8 cellular contexts compared by ENCODE assay signal in genomic region chr17:74213897-74214386, GRCh38. TPM values are rescaled to one million over a fixed set of nuclear protein-coding genes. Genes with fewer than 3 reads are reported as not detected.
DNase-seq lines count a peak whose midpoint lies in the region; ATAC-seq and TF ChIP-seq lines count a peak whose summit lies in the region.

No MANE protein-coding gene starts in this region.

- peak overlapping the region; percentile 66 for H3K27ac Mint-ChIP-seq in activated CD4-positive, alpha-beta T cell treated with anti-CD3 and anti-CD28 coated beads, Interleukin-2, amount 10 ng/mL, durations not matched to agents 7 days and 5 days
- H3K27ac Mint-ChIP-seq in activated CD4-positive, alpha-beta memory T cell treated with anti-CD3 and anti-CD28 coated beads for 36 hours, result no peak overlapping the region

- POLR2A ChIA-PET in activated CD4-positive, alpha-beta T cell treated with anti-CD3 and anti-CD28 coated beads, Interleukin-2, amount 10 ng/mL, durations not matched to agents 7 days and 5 days (lab: Charles Lee), result no interaction called here
- POLR2A ChIA-PET in activated CD4-positive, alpha-beta memory T cell treated with anti-CD3 and anti-CD28 coated beads for 36 hours (lab: Charles Lee), result interaction anchor here (1.5 kb wide), 1 partner anchor 10 kb away, joined by 13 read pairs; the partner anchor contains the start of gene RPL38

- H3K4me3 Mint-ChIP-seq in activated CD4-positive, alpha-beta T cell treated with anti-CD3 and anti-CD28 coated beads, Interleukin-2, amount 10 ng/mL, durations not matched to agents 7 days and 5 days, result peak overlapping the region; percentile 79
- peak overlapping the region; percentile 74 for H3K4me3 Mint-ChIP-seq in activated CD4-positive, alpha-beta memory T cell treated with anti-CD3 and anti-CD28 coated beads for 36 hours

- H3K36me3 ChIP-seq in heart right ventricle, result peaks cover 0 to 24% (median 12%) of the 10 kb centered on the region in 9 donors
- H3K36me3 ChIP-seq in gastrocnemius medialis, result peaks cover 0 to 13% of the 10 kb centered on the region in 2 donors

- H3K27me3 ChIP-seq in heart right ventricle, result no peaks in the 10 kb centered on the region
- H3K27me3 ChIP-seq in gastrocnemius medialis, result no peaks in the 10 kb centered on the region

- no peak for DNase-seq in activated CD4-positive, alpha-beta T cell treated with anti-CD3 and anti-CD28 coated beads, Interleukin-2, amount 10 ng/mL, durations not matched to agents 7 days and 5 days
- no peak for DNase-seq in activated CD4-positive, alpha-beta T cell treated with anti-CD3 and anti-CD28 coated beads for 1 hour
- peak; percentile 16 for DNase-seq in activated CD4-positive, alpha-beta memory T cell treated with anti-CD3 and anti-CD28 coated beads for 36 hours
- DNase-seq in heart right ventricle, result peak; percentile 31 to 63
- DNase-seq in gastrocnemius medialis, result peak in 1 of 2 donors; percentile 30
- DNase-seq in NCI-H2171 (lab: John Stamatoyannopoulos, UW), result no peak
- DNase-seq in NCI-H1105 treated with DMSO at 0.1 percent for 48 hours (lab: John Stamatoyannopoulos, UW), result no peak
- no peak for DNase-seq in activated gamma-delta T cell treated with Interleukin-2 at 50 U/mL for 16 hours

- H3K4me3 ChIP-seq in heart right ventricle (peak overlapping the region; percentile 37 to 72 (median 64)), gastrocnemius medialis (peak overlapping the region; percentile 63 to 89 (median 69))

- peak overlapping the region; percentile 54 to 93 (median 86) for H3K27ac ChIP-seq in heart right ventricle
- H3K27ac ChIP-seq in gastrocnemius medialis, result peak overlapping the region; percentile 88 to 96 (median 94)

- H3K36me3 Mint-ChIP-seq in activated CD4-positive, alpha-beta T cell treated with anti-CD3 and anti-CD28 coated beads, Interleukin-2, amount 10 ng/mL, durations not matched to agents 7 days and 5 days (ENCODE audit: low read depth), result peaks cover 22% of the 10 kb centered on the region
- H3K36me3 Mint-ChIP-seq in activated CD4-positive, alpha-beta memory T cell treated with anti-CD3 and anti-CD28 coated beads for 36 hours, result peaks cover 20% of the 10 kb centered on the region

- CTCF ChIA-PET in activated CD4-positive, alpha-beta T cell treated with anti-CD3 and anti-CD28 coated beads, Interleukin-2, amount 10 ng/mL, durations not matched to agents 7 days and 5 days (lab: Charles Lee), result interaction anchor here (1.5 kb wide), 1 partner anchor 84 kb away, joined by 3 read pairs; no protein-coding TSS in a partner anchor
- CTCF ChIA-PET in activated CD4-positive, alpha-beta memory T cell treated with anti-CD3 and anti-CD28 coated beads for 36 hours (lab: Charles Lee), result interaction anchor here (2.7 to 3.7 kb wide), 3 partner anchors 14 to 155 kb away, joined by 10 to 37 read pairs (median 19); no protein-coding TSS in a partner anchor

- H3K4me1 Mint-ChIP-seq in activated CD4-positive, alpha-beta T cell treated with anti-CD3 and anti-CD28 coated beads, Interleukin-2, amount 10 ng/mL, durations not matched to agents 7 days and 5 days, result peaks cover 52% of the 10 kb centered on the region
- H3K4me1 Mint-ChIP-seq in activated CD4-positive, alpha-beta memory T cell treated with anti-CD3 and anti-CD28 coated beads for 36 hours (ENCODE audit: low read depth), result peaks cover 65% of the 10 kb centered on the region

- H3K9me3 ChIP-seq in heart right ventricle (no peaks in the 10 kb centered on the region), gastrocnemius medialis (no peaks in the 10 kb centered on the region)

- in situ Hi-C loops in gastrocnemius medialis (cut with MboI; ENCODE audit: low sequenced_read_pairs in 4 of 4), result loop anchor here in 3 of 4 donors (5.0 to 25.0 kb wide), 4 partner anchors 83 to 273 kb away; partner anchors contain the start of genes BTBD17 (in 1 of the 3) and GPR142 (in 1 of the 3)

- H3K4me1 ChIP-seq in heart right ventricle, result peaks cover 22 to 79% (median 68%) of the 10 kb centered on the region in 9 donors
- peaks cover 63 to 65% of the 10 kb centered on the region in 2 donors for H3K4me1 ChIP-seq in gastrocnemius medialis

- TF ChIP-seq CTCF in heart right ventricle (IDR thresholded peaks at IDR 0.05) (no peak), gastrocnemius medialis (IDR thresholded peaks at IDR 0.05 in 4 of 5, conservative IDR thresholded peaks at IDR 0.05 in 1 of 5) (no peak)

- H3K27me3 Mint-ChIP-seq in activated CD4-positive, alpha-beta T cell treated with anti-CD3 and anti-CD28 coated beads, Interleukin-2, amount 10 ng/mL, durations not matched to agents 7 days and 5 days, result peaks cover 3% of the 10 kb centered on the region
- no peaks in the 10 kb centered on the region for H3K27me3 Mint-ChIP-seq in activated CD4-positive, alpha-beta memory T cell treated with anti-CD3 and anti-CD28 coated beads for 36 hours

- ATAC-seq in heart right ventricle (peak; percentile 4 to 47 (median 37)), gastrocnemius medialis (peak; percentile 7 to 9)

- no peaks in the 10 kb centered on the region for H3K9me3 Mint-ChIP-seq in activated CD4-positive, alpha-beta T cell treated with anti-CD3 and anti-CD28 coated beads, Interleukin-2, amount 10 ng/mL, durations not matched to agents 7 days and 5 days
- no peaks in the 10 kb centered on the region for H3K9me3 Mint-ChIP-seq in activated CD4-positive, alpha-beta memory T cell treated with anti-CD3 and anti-CD28 coated beads for 36 hours

- intact Hi-C loops in activated CD4-positive, alpha-beta memory T cell treated with anti-CD3 and anti-CD28 coated beads for 36 hours (cut with micrococcal nuclease), result loop anchor here (1.0 to 10.0 kb wide), 2 partner anchors 11 to 531 kb away; partner anchors contain the start of genes NHERF1 and RPL38
- intact Hi-C loops in heart right ventricle (cut with DNase I) (loop anchor here in 9 of 10 donors (1.0 to 10.0 kb wide), 13 partner anchors 21 to 241 kb away; partner anchors contain the start of gene BTBD17 (in 4 of the 9)), gastrocnemius medialis (cut with DNase I; ENCODE audit: low total_unique reads) (loop anchor here (1.0 to 10.0 kb wide), 6 partner anchors 11 to 658 kb away; partner anchors contain the start of genes BTBD17, FDXR, GPR142 and NAT9)

- WGBS in heart right ventricle, 2 donors, result 5 to 6% methylated on average over 30 of the region's 30 CpGs

- TF ChIP-seq POLR2A in gastrocnemius medialis (IDR thresholded peaks at IDR 0.05), result no peak

RNA-seq across cellular contexts. Expression of gene TTYH2, which starts 0.6 kb away (rescaled TPM):
- total RNA-seq in activated CD4-positive, alpha-beta T cell treated with anti-CD3 and anti-CD28 coated beads, Interleukin-2, amount 10 ng/mL, durations not matched to agents 7 days and 5 days, result 10 to 100 TPM; 10.2 to 11.9 TPM
- 1 to 10 TPM; 7.6 to 7.9 TPM for total RNA-seq in activated CD4-positive, alpha-beta memory T cell treated with anti-CD3 and anti-CD28 coated beads for 36 hours
- total RNA-seq in heart right ventricle (10 to 100 TPM; 20.9 to 36.3 (median 26.1) TPM), gastrocnemius medialis (10 to 100 TPM in 2 of 4 donors, 1 to 10 TPM in 2; 4.7 to 19.2 (median 11.4) TPM)
- 10 to 100 TPM in 1 of 2 donors, 1 to 10 TPM in 1; 8.6 to 20.6 TPM for polyA plus RNA-seq in heart right ventricle

RNA-seq across cellular contexts. Expression of gene RPL38, which starts 10.5 kb away (rescaled TPM):
- 1,000 to 10,000 TPM; 1,114 to 1,326 TPM for total RNA-seq in activated CD4-positive, alpha-beta T cell treated with anti-CD3 and anti-CD28 coated beads, Interleukin-2, amount 10 ng/mL, durations not matched to agents 7 days and 5 days
- 1,000 to 10,000 TPM; 1,460 to 1,580 TPM for total RNA-seq in activated CD4-positive, alpha-beta memory T cell treated with anti-CD3 and anti-CD28 coated beads for 36 hours
- total RNA-seq in heart right ventricle, result 100 to 1,000 TPM; 661 to 847 (median 735) TPM
- 1,000 to 10,000 TPM; 1,527 to 2,186 TPM for polyA plus RNA-seq in heart right ventricle
- total RNA-seq in gastrocnemius medialis, result 100 to 1,000 TPM; 346 to 472 (median 443) TPM

Comparison
In these comparisons a context has a peak if more than half of its experiments do, and no peak if none do; other contexts are left out.
1. DNase-seq: peak in activated CD4-positive, alpha-beta memory T cell treated with anti-CD3 and anti-CD28 coated beads for 36 hours (single experiment) and heart right ventricle (2 of 2); none in activated CD4-positive, alpha-beta T cell treated with anti-CD3 and anti-CD28 coated beads, Interleukin-2, amount 10 ng/mL, durations not matched to agents 7 days and 5 days (single experiment), activated CD4-positive, alpha-beta T cell treated with anti-CD3 and anti-CD28 coated beads for 1 hour (single experiment), NCI-H2171 (single experiment), NCI-H1105 treated with DMSO at 0.1 percent for 48 hours (single experiment) and activated gamma-delta T cell treated with Interleukin-2 at 50 U/mL for 16 hours (single experiment).